ENCODE assay signal across 11 cellular contexts in the genomic region with DNA sequence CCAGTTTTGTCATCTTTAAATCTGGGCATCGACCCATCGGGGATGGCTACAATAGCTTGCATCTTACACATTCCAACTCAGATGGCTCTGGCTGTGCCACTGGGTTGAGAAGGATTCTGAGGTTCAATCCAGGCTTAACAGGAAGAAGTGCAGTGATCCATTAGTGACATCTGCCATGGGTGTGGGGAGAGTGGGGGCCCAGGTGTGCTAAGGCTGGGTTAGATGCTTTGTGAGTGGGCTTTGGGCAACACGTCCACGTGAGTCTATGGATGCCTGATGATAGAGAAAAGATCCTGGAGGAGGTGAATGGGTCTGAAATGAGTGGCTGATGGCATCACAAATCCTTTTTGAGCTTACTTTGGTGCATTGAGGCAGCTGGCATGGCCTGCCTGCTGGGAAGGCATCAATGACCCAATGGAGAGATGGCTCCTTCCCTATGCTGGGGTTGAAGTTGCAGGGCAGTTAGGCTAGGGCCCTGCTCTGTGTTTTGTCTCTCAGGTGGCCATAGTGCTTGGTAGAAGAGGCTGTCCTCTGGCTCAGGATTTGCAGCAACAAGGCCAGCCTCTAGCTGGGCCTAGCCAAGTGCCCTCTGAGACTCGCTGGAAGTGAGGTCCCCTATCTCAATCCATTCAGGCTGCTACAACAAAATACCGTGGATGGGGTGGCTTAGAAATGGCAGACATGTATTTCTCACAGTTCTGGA. TPM values are rescaled to one million over a fixed set of nuclear protein-coding genes. Genes with fewer than 3 reads are reported as not detected.
DNase-seq lines count a peak whose midpoint lies in the region; ATAC-seq, FAIRE-seq and TF ChIP-seq lines count a peak whose summit lies in the region.
"Had no signal": no experiment of that assay in that cellular context is flagged by ENCODE, and none has a peak within 500 bp of the region (broad histone marks: within the 10 kb centered on the region; RNA-seq: fewer than 3 reads in every experiment).

No MANE protein-coding gene starts in this region.

- H3K27me3 ChIP-seq in endothelial cell of umbilical vein (ENCODE audit: control insufficient read depth in 2 of 2, insufficient read depth in 2 of 2, low read length in 2 of 2) (no peaks in the 10 kb centered on the region), transverse colon (no peaks in the 10 kb centered on the region), colonic mucosa (no peaks in the 10 kb centered on the region)

- BruUV-seq in endothelial cell of umbilical vein (replicated peaks; lab: Mats Ljungman, UMichigan): no TSS peak

- H3K9me1 ChIP-seq in endothelial cell of umbilical vein (replicated peaks; ENCODE audit: control insufficient read depth, extremely low read depth, insufficient read depth, low read length): no peaks in the 10 kb centered on the region

- CTCF ChIA-PET in activated CD8-positive, alpha-beta T cell treated with anti-CD3 and anti-CD28 coated beads, Interleukin-2, amount 10 ng/mL, durations not matched to agents 7 days and 5 days (lab: Charles Lee): interaction anchor here (1.4 kb wide), 1 partner anchor 48 kb away, joined by 4 read pairs; no protein-coding TSS in a partner anchor
- CTCF ChIA-PET in activated CD8-positive, alpha-beta T cell treated with anti-CD3 and anti-CD28 coated beads for 36 hours (lab: Charles Lee): no interaction called here
- CTCF ChIA-PET in endothelial cell of umbilical vein (lab: Charles Lee): no interaction called here

- no peaks in the 10 kb centered on the region for H3K9me3 ChIP-seq in endothelial cell of umbilical vein (replicated peaks; ENCODE audit: control insufficient read depth, insufficient read depth, low read length)
- no peaks in the 10 kb centered on the region for H3K9me3 ChIP-seq in transverse colon
- no peaks in the 10 kb centered on the region for H3K9me3 ChIP-seq in colonic mucosa

- H3K4me3 Mint-ChIP-seq in activated CD8-positive, alpha-beta T cell treated with anti-CD3 and anti-CD28 coated beads, Interleukin-2, amount 10 ng/mL, durations not matched to agents 7 days and 5 days: no peak overlapping the region
- no peak overlapping the region for H3K4me3 Mint-ChIP-seq in activated CD8-positive, alpha-beta T cell treated with anti-CD3 and anti-CD28 coated beads for 36 hours
- H3K4me3 Mint-ChIP-seq: activated naive CD8-positive, alpha-beta T cell had no signal

- dilution Hi-C loops in endothelial cell of umbilical vein (cut with MboI; ENCODE audit: extremely low pct_ligation_motif_present, low sequenced_read_pairs): no loop called here

- TF ChIP-seq POLR2A in endothelial cell of umbilical vein (IDR thresholded peaks at IDR 0.05; ENCODE audit: low read depth, low read length): no peak
- TF ChIP-seq POLR2A in transverse colon (IDR thresholded peaks at IDR 0.05): no peak

- H3K27me3 Mint-ChIP-seq in activated CD8-positive, alpha-beta T cell treated with anti-CD3 and anti-CD28 coated beads, Interleukin-2, amount 10 ng/mL, durations not matched to agents 7 days and 5 days (ENCODE audit: low read depth): no peaks in the 10 kb centered on the region
- no peaks in the 10 kb centered on the region for H3K27me3 Mint-ChIP-seq in activated CD8-positive, alpha-beta T cell treated with anti-CD3 and anti-CD28 coated beads for 36 hours
- H3K27me3 Mint-ChIP-seq: activated naive CD8-positive, alpha-beta T cell had no signal

- no peak for TF ChIP-seq EP300 in transverse colon (IDR thresholded peaks at IDR 0.05; ENCODE audit: low read depth)

- peak overlapping the region; percentile 19 for H3K27ac Mint-ChIP-seq in activated CD8-positive, alpha-beta T cell treated with anti-CD3 and anti-CD28 coated beads, Interleukin-2, amount 10 ng/mL, durations not matched to agents 7 days and 5 days
- no peak overlapping the region for H3K27ac Mint-ChIP-seq in activated CD8-positive, alpha-beta T cell treated with anti-CD3 and anti-CD28 coated beads for 36 hours
- H3K27ac Mint-ChIP-seq: activated naive CD8-positive, alpha-beta T cell had no signal

- no peak for FAIRE-seq in endothelial cell of umbilical vein (lab: Jason Lieb, UNC)

- H3K27ac ChIP-seq in endothelial cell of umbilical vein (ENCODE audit: insufficient read depth, low read depth, low read length) (peak overlapping the region; percentile 67), transverse colon (peak overlapping the region; percentile 11 to 51 (median 42)), colonic mucosa (no peak overlapping the region)

- H4K20me1 ChIP-seq in endothelial cell of umbilical vein (replicated peaks; ENCODE audit: control insufficient read depth, extremely low read depth, insufficient read depth, low read length): no peaks in the 10 kb centered on the region

- no peak for DNase-seq in activated CD8-positive, alpha-beta T cell treated with anti-CD3 and anti-CD28 coated beads, Interleukin-2, amount 10 ng/mL, durations not matched to agents 7 days and 5 days
- no peak for DNase-seq in activated CD8-positive, alpha-beta T cell treated with anti-CD3 and anti-CD28 coated beads for 36 hours
- DNase-seq in endothelial cell of umbilical vein (ENCODE audit: low read depth, low spot score) (no peak), mesenteric fat pad (ENCODE audit: low spot score) (peak; percentile 64), transverse colon (peak; percentile 3), NOMO-1 treated with dmso at 0.1 percent for 144 hours (lab: John Stamatoyannopoulos, UW; ENCODE audit: unreplicated experiment) (no peak), colonic mucosa (no peak), NCI-H2227 (lab: John Stamatoyannopoulos, UW; ENCODE audit: unreplicated experiment) (no peak)
- DNase-seq: NCI-H1105, NCI-H526 had no signal

- ATAC-seq in activated CD8-positive, alpha-beta T cell treated with anti-CD3 and anti-CD28 coated beads, Interleukin-2, amount 10 ng/mL, durations not matched to agents 7 days and 5 days: no peak
- no peak for ATAC-seq in activated CD8-positive, alpha-beta T cell treated with anti-CD3 and anti-CD28 coated beads for 36 hours

- H3K9ac ChIP-seq in endothelial cell of umbilical vein (replicated peaks; ENCODE audit: extremely low read depth, insufficient read depth, low read length) (no peak overlapping the region), colonic mucosa (ENCODE audit: low read depth in 2 of 2, low read length in 2 of 2) (no peak overlapping the region)

- H3K4me1 Mint-ChIP-seq in activated CD8-positive, alpha-beta T cell treated with anti-CD3 and anti-CD28 coated beads, Interleukin-2, amount 10 ng/mL, durations not matched to agents 7 days and 5 days (ENCODE audit: low read depth): peaks cover 20% of the 10 kb centered on the region
- peaks cover 11% of the 10 kb centered on the region for H3K4me1 Mint-ChIP-seq in activated CD8-positive, alpha-beta T cell treated with anti-CD3 and anti-CD28 coated beads for 36 hours (ENCODE audit: low read depth)

- peaks cover 44% of the 10 kb centered on the region for H3K4me1 ChIP-seq in endothelial cell of umbilical vein (ENCODE audit: control insufficient read depth, extremely low read depth, insufficient read depth, low read length)
- peaks cover 10 to 38% (median 25%) of the 10 kb centered on the region in 4 donors for H3K4me1 ChIP-seq in transverse colon
- peaks cover 4% of the 10 kb centered on the region for H3K4me1 ChIP-seq in colonic mucosa

- H3K4me2 ChIP-seq in endothelial cell of umbilical vein (ENCODE audit: insufficient read depth, low read length): no peak overlapping the region

- in situ Hi-C loops in transverse colon (cut with MboI; ENCODE audit: low pct_ligation_motif_present in 1 of 4, low pct_unique_long_range_greater_than_20kb in 1 of 4, low sequenced_read_pairs in 3 of 4): no loop called here

- no peak overlapping the region for H2AFZ ChIP-seq in endothelial cell of umbilical vein (ENCODE audit: low read depth, low read length)

- 95% methylated on average over 6 of the region's 6 CpGs; no CpG with 5 or more reads in 1 of the 2 donors for WGBS in transverse colon (ENCODE audit: low coverage in 1 of 2), 2 donors

- no peaks in the 10 kb centered on the region for H3K36me3 Mint-ChIP-seq in activated CD8-positive, alpha-beta T cell treated with anti-CD3 and anti-CD28 coated beads, Interleukin-2, amount 10 ng/mL, durations not matched to agents 7 days and 5 days (ENCODE audit: low read depth)
- H3K36me3 Mint-ChIP-seq in activated CD8-positive, alpha-beta T cell treated with anti-CD3 and anti-CD28 coated beads for 36 hours (ENCODE audit: low read depth): no peaks in the 10 kb centered on the region

- TF ChIP-seq CTCF in activated CD8-positive, alpha-beta T cell treated with anti-CD3 and anti-CD28 coated beads for 36 hours (IDR thresholded peaks at IDR 0.05): no peak
- no peak for TF ChIP-seq CTCF in endothelial cell of umbilical vein (IDR thresholded peaks at IDR 0.05; ENCODE audit: extremely low read depth in 1 of 2, insufficient read depth in 1 of 2, low read depth in 1 of 2, low read length in 2 of 2)
- no peak for TF ChIP-seq CTCF in transverse colon (IDR thresholded peaks at IDR 0.05)
- TF ChIP-seq CTCF in colonic mucosa (IDR thresholded peaks at IDR 0.05): no peak

- intact Hi-C loops in activated CD8-positive, alpha-beta T cell treated with anti-CD3 and anti-CD28 coated beads for 36 hours (cut with micrococcal nuclease): no loop called here
- intact Hi-C loops in endothelial cell of umbilical vein (cut with micrococcal nuclease) (no loop called here), transverse colon (cut with DNase I; ENCODE audit: low total_unique reads) (no loop called here), colonic mucosa (cut with DNase I) (no loop called here)

- H3K79me2 ChIP-seq in endothelial cell of umbilical vein (ENCODE audit: control insufficient read depth, insufficient read depth, low read length): no peaks in the 10 kb centered on the region

- H3K4me3 ChIP-seq in endothelial cell of umbilical vein (replicated peaks in 1 of 3; ENCODE audit: insufficient read depth in 1 of 3, low read depth in 1 of 3, low read length in 3 of 3): no peak overlapping the region
- no peak overlapping the region for H3K4me3 ChIP-seq in transverse colon
- H3K4me3 ChIP-seq in colonic mucosa: no peak overlapping the region

- H3K36me3 ChIP-seq in endothelial cell of umbilical vein (ENCODE audit: control insufficient read depth in 2 of 2, extremely low read depth in 1 of 2, insufficient read depth in 2 of 2, low read length in 2 of 2): no peaks in the 10 kb centered on the region
- H3K36me3 ChIP-seq in transverse colon: no peaks in the 10 kb centered on the region
- H3K36me3 ChIP-seq in colonic mucosa: no peaks in the 10 kb centered on the region

- H3K9me3 Mint-ChIP-seq in activated CD8-positive, alpha-beta T cell treated with anti-CD3 and anti-CD28 coated beads, Interleukin-2, amount 10 ng/mL, durations not matched to agents 7 days and 5 days (ENCODE audit: insufficient read depth): no peaks in the 10 kb centered on the region
- H3K9me3 Mint-ChIP-seq in activated CD8-positive, alpha-beta T cell treated with anti-CD3 and anti-CD28 coated beads for 36 hours: no peaks in the 10 kb centered on the region

- POLR2A ChIA-PET in activated CD8-positive, alpha-beta T cell treated with anti-CD3 and anti-CD28 coated beads, Interleukin-2, amount 10 ng/mL, durations not matched to agents 7 days and 5 days (lab: Charles Lee): no interaction called here
- POLR2A ChIA-PET in activated CD8-positive, alpha-beta T cell treated with anti-CD3 and anti-CD28 coated beads for 36 hours (lab: Charles Lee): no interaction called here
- POLR2A ChIA-PET in endothelial cell of umbilical vein (lab: Charles Lee): interaction anchor here (4.0 kb wide), 1 partner anchor 147 kb away, joined by 38 read pairs; a partner anchor contains a TSS

RNA-seq across cellular contexts. Expression of a gene that starts 56.7 kb away (rescaled TPM):
- total RNA-seq in activated CD8-positive, alpha-beta T cell treated with anti-CD3 and anti-CD28 coated beads, Interleukin-2, amount 10 ng/mL, durations not matched to agents 7 days and 5 days: 10 to 100 TPM; 10.5 to 11.2 TPM
- total RNA-seq in activated CD8-positive, alpha-beta T cell treated with anti-CD3 and anti-CD28 coated beads for 36 hours: 1 to 10 TPM; 6.5 to 7.9 TPM
- 27.8 and 33.1 TPM in 2 replicates for total RNA-seq in endothelial cell of umbilical vein
- 27.4 and 36.3 TPM in 2 replicates for polyA plus RNA-seq in endothelial cell of umbilical vein
- polyA plus RNA-seq in endothelial cell of umbilical vein (2011; cell fraction: cytosol; rRNA removed): 17.0 and 22.6 TPM in 2 replicates
- 42.4 and 48.5 TPM in 2 replicates for polyA plus RNA-seq in endothelial cell of umbilical vein (2011; cell fraction: nucleus; rRNA removed)
- 19.9 and 37.4 TPM in 2 replicates for polyA plus RNA-seq in endothelial cell of umbilical vein (2012)
- polyA minus RNA-seq in endothelial cell of umbilical vein: 22.4 and 24.7 TPM in 2 replicates
- polyA minus RNA-seq in endothelial cell of umbilical vein (2011; cell fraction: cytosol; rRNA and poly(A)+ RNA removed): 7.2 TPM
- polyA minus RNA-seq in endothelial cell of umbilical vein (2011; cell fraction: nucleus; rRNA and poly(A)+ RNA removed): 26.3 and 35.3 TPM in 2 replicates
- 28.8 TPM for total RNA-seq in mesenteric fat pad
- 10 to 100 TPM; 29.5 to 44.2 (median 33.1) TPM for total RNA-seq in transverse colon
- 10 to 100 TPM; 21.2 to 21.5 TPM for total RNA-seq in colonic mucosa

Comparison
In these comparisons a context has a peak if more than half of its experiments do, and no peak if none do; other contexts are left out.
1. DNase-seq: peak in mesenteric fat pad (single experiment) and transverse colon (single experiment); none in activated CD8-positive, alpha-beta T cell treated with anti-CD3 and anti-CD28 coated beads, Interleukin-2, amount 10 ng/mL, durations not matched to agents 7 days and 5 days (single experiment), activated CD8-positive, alpha-beta T cell treated with anti-CD3 and anti-CD28 coated beads for 36 hours (single experiment), endothelial cell of umbilical vein (single experiment), NOMO-1 treated with dmso at 0.1 percent for 144 hours (single experiment), colonic mucosa (single experiment) and NCI-H2227 (single experiment).